29 cellular contexts compared by ENCODE assay signal in genomic region chrX:153864561-153865320, GRCh38. TPM values are rescaled to one million over a fixed set of nuclear protein-coding genes. Genes with fewer than 3 reads are reported as not detected.
"Had no signal": no experiment of that assay in that cellular context is flagged by ENCODE, and none has a peak within 500 bp of the region (broad histone marks: within the 10 kb centered on the region; RNA-seq: fewer than 3 reads in every experiment).

No MANE protein-coding gene starts in this region.

- DNase-seq: activated CD4-positive, alpha-beta memory T cell treated with anti-CD3 and anti-CD28 coated beads, Interleukin-2, amount 10 ng/mL, durations not matched to agents 7 days and 5 days; activated CD4-positive, alpha-beta T cell treated with anti-CD3 and anti-CD28 coated beads, Interleukin-2, amount 10 ng/mL, durations not matched to agents 24 days and 14 days; activated CD4-positive, CD25-positive, alpha-beta regulatory T cell treated with anti-CD3 and anti-CD28 coated beads, Interleukin-2, amount 50 U/mL, for 72 hours; activated CD8-positive, alpha-beta memory T cell treated with anti-CD3 and anti-CD28 coated beads, Interleukin-2, amount 50 U/mL, for 48 hours; activated gamma-delta T cell treated with Interleukin-2 at 50 U/mL for 16 hours; activated naive CD8-positive, alpha-beta T cell treated with anti-CD3 and anti-CD28 coated beads, Interleukin-2, amount 50 U/mL, for 24 hours; activated T-cell treated with anti-CD3 and anti-CD28 coated beads, Interleukin-2, amount 50 U/mL, for 24 hours; amygdala; endodermal cell; foreskin keratinocyte; heart right ventricle; left lung; lower lobe of right lung; mesendoderm; mucosa of descending colon; small intestine; stimulated activated CD4-positive, alpha-beta T cell treated with anti-CD3 and anti-CD28 coated beads, Interleukin-1b, Interleukin-23, amount 100 ng/mL, for 48 hours; stimulated activated naive B cell treated with anti-CD40 and anti-IgM and Interleukin-4, amounts not matched to agents 10 μg/mL and 1 μg/mL and 100 μg/mL, for 72 hours; stomach; thyroid gland; upper lobe of left lung had no signal

- H3K36me3 ChIP-seq: breast epithelium, heart right ventricle, left lung, lower lobe of right lung, stomach, thyroid gland, upper lobe of left lung, vagina had no signal

- H3K27me3 ChIP-seq: foreskin keratinocyte, thyroid gland, vagina had no signal

- H3K4me3 ChIP-seq: breast epithelium, heart right ventricle, left lung, lower lobe of right lung, mucosa of descending colon, stomach, thyroid gland, upper lobe of left lung, vagina had no signal

- H3K9me3 ChIP-seq: breast epithelium, heart right ventricle, left lung, lower lobe of right lung, mucosa of descending colon, thyroid gland, upper lobe of left lung, vagina had no signal

- H3K27ac ChIP-seq: breast epithelium, foreskin keratinocyte, heart right ventricle, left lung, lower lobe of right lung, stomach, thyroid gland, upper lobe of left lung, vagina, VCaP had no signal

- H3K4me1 ChIP-seq: breast epithelium, foreskin keratinocyte, heart right ventricle, left lung, lower lobe of right lung, stomach, thyroid gland, upper lobe of left lung, vagina had no signal

RNA-seq across cellular contexts. Expression of gene AVPR2, which starts 39.7 kb away (rescaled TPM):
- total RNA-seq: activated CD4-positive, alpha-beta memory T cell treated with anti-CD3 and anti-CD28 coated beads, Interleukin-2, amount 10 ng/mL, durations not matched to agents 7 days and 5 days; activated CD4-positive, alpha-beta T cell treated with anti-CD3 and anti-CD28 coated beads, Interleukin-2, amount 10 ng/mL, durations not matched to agents 24 days and 14 days; endodermal cell; foreskin keratinocyte; glomerular endothelial cell; natural killer cell treated with Interleukin-12 subunit alpha and Interleukin-12 subunit beta and Interleukin-15 and Interleukin-18, amount 100 ng/mL, for 72 hours; osteocyte; progenitor cell of endocrine pancreas; T-helper 1 cell treated with Interleukin-12 subunit alpha and Interleukin-12 subunit beta and Interleukin-4 antibody, amounts not matched to agents 30 ng/mL and 1 ng/mL, for 36 hours had no signal
- polyA plus RNA-seq: foreskin keratinocyte had no signal
